Comparison of ENCODE assay signal across 1 cellular context in the genomic region with DNA sequence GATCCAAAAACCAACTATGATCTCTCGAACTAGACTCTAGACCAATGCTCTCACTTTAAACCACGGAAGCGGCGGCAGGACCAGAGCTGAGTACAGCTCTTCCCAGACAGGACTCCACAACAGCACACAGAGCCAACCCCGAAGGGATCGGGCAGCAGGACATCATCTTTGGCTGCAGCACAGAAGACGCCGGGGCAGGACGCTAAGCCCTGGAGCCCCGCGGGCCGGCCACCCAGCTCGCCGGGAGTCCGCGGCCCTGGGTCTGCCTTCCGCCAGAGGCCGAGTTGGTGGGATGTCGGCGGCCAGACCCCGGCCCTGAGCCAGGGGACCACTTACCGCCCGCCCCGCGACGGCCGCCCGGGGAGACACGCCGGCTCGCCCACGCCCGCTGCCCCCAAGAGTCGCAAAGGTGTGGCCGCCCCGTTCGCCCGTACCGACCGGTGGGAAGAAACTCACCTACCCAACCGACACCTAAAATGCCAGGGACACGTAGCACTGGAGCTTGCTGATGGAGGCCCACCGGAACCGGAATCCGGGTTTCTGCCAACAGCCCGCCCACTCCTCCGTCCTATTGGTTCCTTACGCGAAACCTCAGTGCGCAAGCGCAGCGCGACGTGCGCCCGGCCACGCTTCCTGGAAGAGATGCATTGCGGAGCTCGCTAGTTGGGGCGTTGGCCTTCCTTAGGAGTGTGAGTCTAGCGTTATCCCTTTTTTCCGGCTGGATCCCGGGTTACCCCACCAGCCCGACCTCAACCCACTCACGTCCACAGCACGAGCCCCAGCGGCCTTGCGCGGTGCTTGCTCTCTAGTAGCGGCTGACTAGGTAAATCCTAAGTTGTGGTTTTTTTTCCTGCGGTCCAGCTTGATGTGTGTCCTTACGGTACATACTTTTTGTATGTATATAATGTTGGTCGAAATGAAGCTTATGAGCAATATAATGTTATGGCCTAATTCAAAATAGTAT.
TF ChIP-seq lines count a peak whose summit lies in the region.

A gene (minus strand): TSS at position 510 of the 964 bp plus-strand sequence. CDS start 1,623 bp downstream, outside the sequence.

TF ChIP-seq in K562, 482 proteins besides CTCF, POLR2A, EP300 and RAD21 (continued from another document and continues in another):
- TF ChIP-seq, protein P1, sequence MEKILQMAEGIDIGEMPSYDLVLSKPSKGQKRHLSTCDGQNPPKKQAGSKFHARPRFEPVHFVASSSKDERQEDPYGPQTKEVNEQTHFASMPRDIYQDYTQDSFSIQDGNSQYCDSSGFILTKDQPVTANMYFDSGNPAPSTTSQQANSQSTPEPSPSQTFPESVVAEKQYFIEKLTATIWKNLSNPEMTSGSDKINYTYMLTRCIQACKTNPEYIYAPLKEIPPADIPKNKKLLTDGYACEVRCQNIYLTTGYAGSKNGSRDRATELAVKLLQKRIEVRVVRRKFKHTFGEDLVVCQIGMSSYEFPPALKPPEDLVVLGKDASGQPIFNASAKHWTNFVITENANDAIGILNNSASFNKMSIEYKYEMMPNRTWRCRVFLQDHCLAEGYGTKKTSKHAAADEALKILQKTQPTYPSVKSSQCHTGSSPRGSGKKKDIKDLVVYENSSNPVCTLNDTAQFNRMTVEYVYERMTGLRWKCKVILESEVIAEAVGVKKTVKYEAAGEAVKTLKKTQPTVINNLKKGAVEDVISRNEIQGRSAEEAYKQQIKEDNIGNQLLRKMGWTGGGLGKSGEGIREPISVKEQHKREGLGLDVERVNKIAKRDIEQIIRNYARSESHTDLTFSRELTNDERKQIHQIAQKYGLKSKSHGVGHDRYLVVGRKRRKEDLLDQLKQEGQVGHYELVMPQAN (IDR thresholded peaks at IDR 0.05; ENCODE audit: borderline replicate concordance): no peak
- no peak for TF ChIP-seq ZNF140 (CRISPR knock-in tag; IDR thresholded peaks at IDR 0.05)
- no peak; a peak in 1 of 4 replicates for TF ChIP-seq HDAC1 (IDR thresholded peaks at IDR 0.05)
- peak; percentile 76 for TF ChIP-seq TAF9B (IDR thresholded peaks at IDR 0.05; ENCODE audit: partially characterized antibody)
- peak; percentile 57; the same call in 1 of the 2 replicates for TF ChIP-seq ZNF24 (IDR thresholded peaks at IDR 0.05)
- TF ChIP-seq, protein P2, sequence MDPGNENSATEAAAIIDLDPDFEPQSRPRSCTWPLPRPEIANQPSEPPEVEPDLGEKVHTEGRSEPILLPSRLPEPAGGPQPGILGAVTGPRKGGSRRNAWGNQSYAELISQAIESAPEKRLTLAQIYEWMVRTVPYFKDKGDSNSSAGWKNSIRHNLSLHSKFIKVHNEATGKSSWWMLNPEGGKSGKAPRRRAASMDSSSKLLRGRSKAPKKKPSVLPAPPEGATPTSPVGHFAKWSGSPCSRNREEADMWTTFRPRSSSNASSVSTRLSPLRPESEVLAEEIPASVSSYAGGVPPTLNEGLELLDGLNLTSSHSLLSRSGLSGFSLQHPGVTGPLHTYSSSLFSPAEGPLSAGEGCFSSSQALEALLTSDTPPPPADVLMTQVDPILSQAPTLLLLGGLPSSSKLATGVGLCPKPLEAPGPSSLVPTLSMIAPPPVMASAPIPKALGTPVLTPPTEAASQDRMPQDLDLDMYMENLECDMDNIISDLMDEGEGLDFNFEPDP (CRISPR knock-in tag; IDR thresholded peaks at IDR 0.05): no peak
- TF ChIP-seq, protein P3, sequence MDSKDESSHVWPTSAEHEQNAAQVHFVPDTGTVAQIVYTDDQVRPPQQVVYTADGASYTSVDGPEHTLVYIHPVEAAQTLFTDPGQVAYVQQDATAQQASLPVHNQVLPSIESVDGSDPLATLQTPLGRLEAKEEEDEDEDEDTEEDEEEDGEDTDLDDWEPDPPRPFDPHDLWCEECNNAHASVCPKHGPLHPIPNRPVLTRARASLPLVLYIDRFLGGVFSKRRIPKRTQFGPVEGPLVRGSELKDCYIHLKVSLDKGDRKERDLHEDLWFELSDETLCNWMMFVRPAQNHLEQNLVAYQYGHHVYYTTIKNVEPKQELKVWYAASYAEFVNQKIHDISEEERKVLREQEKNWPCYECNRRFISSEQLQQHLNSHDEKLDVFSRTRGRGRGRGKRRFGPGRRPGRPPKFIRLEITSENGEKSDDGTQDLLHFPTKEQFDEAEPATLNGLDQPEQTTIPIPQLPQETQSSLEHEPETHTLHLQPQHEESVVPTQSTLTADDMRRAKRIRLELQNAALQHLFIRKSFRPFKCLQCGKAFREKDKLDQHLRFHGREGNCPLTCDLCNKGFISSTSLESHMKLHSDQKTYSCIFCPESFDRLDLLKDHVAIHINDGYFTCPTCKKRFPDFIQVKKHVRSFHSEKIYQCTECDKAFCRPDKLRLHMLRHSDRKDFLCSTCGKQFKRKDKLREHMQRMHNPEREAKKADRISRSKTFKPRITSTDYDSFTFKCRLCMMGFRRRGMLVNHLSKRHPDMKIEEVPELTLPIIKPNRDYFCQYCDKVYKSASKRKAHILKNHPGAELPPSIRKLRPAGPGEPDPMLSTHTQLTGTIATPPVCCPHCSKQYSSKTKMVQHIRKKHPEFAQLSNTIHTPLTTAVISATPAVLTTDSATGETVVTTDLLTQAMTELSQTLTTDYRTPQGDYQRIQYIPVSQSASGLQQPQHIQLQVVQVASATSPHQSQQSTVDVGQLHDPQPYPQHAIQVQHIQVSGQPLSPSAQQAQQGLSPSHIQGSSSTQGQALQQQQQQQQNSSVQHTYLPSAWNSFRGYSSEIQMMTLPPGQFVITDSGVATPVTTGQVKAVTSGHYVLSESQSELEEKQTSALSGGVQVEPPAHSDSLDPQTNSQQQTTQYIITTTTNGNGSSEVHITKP (IDR thresholded peaks at IDR 0.05; ENCODE audit: partially characterized antibody): no peak
- peak; percentile 91 for TF ChIP-seq GABPB1 (CRISPR knock-in tag; IDR thresholded peaks at IDR 0.05)
- no peak for TF ChIP-seq ZNF644 (tag; IDR thresholded peaks at IDR 0.05; ENCODE audit: low read depth)
- TF ChIP-seq, protein P4, sequence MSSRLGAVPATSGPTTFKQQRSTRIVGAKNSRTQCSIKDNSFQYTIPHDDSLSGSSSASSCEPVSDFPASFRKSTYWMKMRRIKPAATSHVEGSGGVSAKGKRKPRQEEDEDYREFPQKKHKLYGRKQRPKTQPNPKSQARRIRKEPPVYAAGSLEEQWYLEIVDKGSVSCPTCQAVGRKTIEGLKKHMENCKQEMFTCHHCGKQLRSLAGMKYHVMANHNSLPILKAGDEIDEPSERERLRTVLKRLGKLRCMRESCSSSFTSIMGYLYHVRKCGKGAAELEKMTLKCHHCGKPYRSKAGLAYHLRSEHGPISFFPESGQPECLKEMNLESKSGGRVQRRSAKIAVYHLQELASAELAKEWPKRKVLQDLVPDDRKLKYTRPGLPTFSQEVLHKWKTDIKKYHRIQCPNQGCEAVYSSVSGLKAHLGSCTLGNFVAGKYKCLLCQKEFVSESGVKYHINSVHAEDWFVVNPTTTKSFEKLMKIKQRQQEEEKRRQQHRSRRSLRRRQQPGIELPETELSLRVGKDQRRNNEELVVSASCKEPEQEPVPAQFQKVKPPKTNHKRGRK (tag; IDR thresholded peaks at IDR 0.05): no peak
- no peak for TF ChIP-seq BCOR (IDR thresholded peaks at IDR 0.05)
- TF ChIP-seq EHMT2 (IDR thresholded peaks at IDR 0.05): no peak
- TF ChIP-seq CBX3 (IDR thresholded peaks at IDR 0.05; ENCODE audit: borderline replicate concordance in 1 of 2, low read length in 2 of 2): no peak
- TF ChIP-seq HDAC2 (IDR thresholded peaks at IDR 0.05): no peak
- peak; percentile 67 for TF ChIP-seq HCFC1 (IDR thresholded peaks at IDR 0.05; ENCODE audit: low read depth, low read length)
- no peak for TF ChIP-seq DPF2 (IDR thresholded peaks at IDR 0.05)
- TF ChIP-seq BRF1 (IDR thresholded peaks at IDR 0.05; ENCODE audit: borderline replicate concordance, extremely low read depth, insufficient read length): no peak
- no peak for TF ChIP-seq HMGN3 (IDR thresholded peaks at IDR 0.05; ENCODE audit: borderline replicate concordance, extremely low read depth, insufficient read length, low read depth, low read length)
- no peak for TF ChIP-seq RBM17 (IDR thresholded peaks at IDR 0.05; ENCODE audit: borderline replicate concordance, low read depth, low read length)
- no peak for TF ChIP-seq SMAD1 (IDR thresholded peaks at IDR 0.05; ENCODE audit: low read depth, low read length, partially characterized antibody)
- peak; percentile 98 for TF ChIP-seq RBFOX2 (IDR thresholded peaks at IDR 0.05; ENCODE audit: low read depth, low read length)
- no peak for TF ChIP-seq ZBTB8A (IDR thresholded peaks at IDR 0.05; ENCODE audit: partially characterized antibody)
- TF ChIP-seq CREB1 (IDR thresholded peaks at IDR 0.05): peak; percentile 82
- peak; percentile 39; the same call in 1 of the 2 replicates for TF ChIP-seq CREB1 (CRISPR knock-in tag; IDR thresholded peaks at IDR 0.05)
- TF ChIP-seq ZNF586 (CRISPR knock-in tag; conservative IDR thresholded peaks at IDR 0.05): no peak
- no peak for TF ChIP-seq EWSR1 (IDR thresholded peaks at IDR 0.05; ENCODE audit: borderline replicate concordance, low read depth, partially characterized antibody)
- TF ChIP-seq TGIF2 (CRISPR knock-in tag; IDR thresholded peaks at IDR 0.05): peak; percentile 36; the same call in 1 of the 2 replicates
- TF ChIP-seq NFRKB (IDR thresholded peaks at IDR 0.05; ENCODE audit: low read depth): no peak
- TF ChIP-seq SAFB2 (IDR thresholded peaks at IDR 0.05; ENCODE audit: borderline replicate concordance, low read depth, low read length, severe bottlenecking): no peak
- peak; percentile 92 for TF ChIP-seq POLR2H (tag; IDR thresholded peaks at IDR 0.05; ENCODE audit: low read depth)
- TF ChIP-seq HDAC8 (tag; IDR thresholded peaks at IDR 0.05): no peak
- TF ChIP-seq, protein P5, sequence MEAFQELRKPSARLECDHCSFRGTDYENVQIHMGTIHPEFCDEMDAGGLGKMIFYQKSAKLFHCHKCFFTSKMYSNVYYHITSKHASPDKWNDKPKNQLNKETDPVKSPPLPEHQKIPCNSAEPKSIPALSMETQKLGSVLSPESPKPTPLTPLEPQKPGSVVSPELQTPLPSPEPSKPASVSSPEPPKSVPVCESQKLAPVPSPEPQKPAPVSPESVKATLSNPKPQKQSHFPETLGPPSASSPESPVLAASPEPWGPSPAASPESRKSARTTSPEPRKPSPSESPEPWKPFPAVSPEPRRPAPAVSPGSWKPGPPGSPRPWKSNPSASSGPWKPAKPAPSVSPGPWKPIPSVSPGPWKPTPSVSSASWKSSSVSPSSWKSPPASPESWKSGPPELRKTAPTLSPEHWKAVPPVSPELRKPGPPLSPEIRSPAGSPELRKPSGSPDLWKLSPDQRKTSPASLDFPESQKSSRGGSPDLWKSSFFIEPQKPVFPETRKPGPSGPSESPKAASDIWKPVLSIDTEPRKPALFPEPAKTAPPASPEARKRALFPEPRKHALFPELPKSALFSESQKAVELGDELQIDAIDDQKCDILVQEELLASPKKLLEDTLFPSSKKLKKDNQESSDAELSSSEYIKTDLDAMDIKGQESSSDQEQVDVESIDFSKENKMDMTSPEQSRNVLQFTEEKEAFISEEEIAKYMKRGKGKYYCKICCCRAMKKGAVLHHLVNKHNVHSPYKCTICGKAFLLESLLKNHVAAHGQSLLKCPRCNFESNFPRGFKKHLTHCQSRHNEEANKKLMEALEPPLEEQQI (IDR thresholded peaks at IDR 0.05): no peak
- TF ChIP-seq KLF1 (tag; IDR thresholded peaks at IDR 0.05): peak; percentile 87
- no peak for TF ChIP-seq MAFK (IDR thresholded peaks at IDR 0.05; ENCODE audit: low read length)
- TF ChIP-seq SAFB (IDR thresholded peaks at IDR 0.05; ENCODE audit: borderline replicate concordance, low read depth, low read length): no peak
- no peak for TF ChIP-seq TAF15 (IDR thresholded peaks at IDR 0.05; ENCODE audit: low read depth, low read length)
- TF ChIP-seq DDX20 (tag; IDR thresholded peaks at IDR 0.05; ENCODE audit: low read depth): no peak
- TF ChIP-seq ZSCAN32 (CRISPR knock-in tag; IDR thresholded peaks at IDR 0.05): no peak
- no peak for TF ChIP-seq ZC3H8 (IDR thresholded peaks at IDR 0.05)
- TF ChIP-seq SP1 (CRISPR knock-in tag; IDR thresholded peaks at IDR 0.05): no peak
- TF ChIP-seq, protein P6, sequence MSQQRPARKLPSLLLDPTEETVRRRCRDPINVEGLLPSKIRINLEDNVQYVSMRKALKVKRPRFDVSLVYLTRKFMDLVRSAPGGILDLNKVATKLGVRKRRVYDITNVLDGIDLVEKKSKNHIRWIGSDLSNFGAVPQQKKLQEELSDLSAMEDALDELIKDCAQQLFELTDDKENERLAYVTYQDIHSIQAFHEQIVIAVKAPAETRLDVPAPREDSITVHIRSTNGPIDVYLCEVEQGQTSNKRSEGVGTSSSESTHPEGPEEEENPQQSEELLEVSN (IDR thresholded peaks at IDR 0.05; ENCODE audit: borderline replicate concordance in 1 of 2, extremely low read depth in 1 of 2, insufficient read depth in 1 of 2, insufficient read length in 1 of 2, low read depth in 1 of 2, low read length in 1 of 2, poor library complexity in 1 of 2, severe bottlenecking in 1 of 2): peak; percentile 15 to 65
- TF ChIP-seq HLTF (IDR thresholded peaks at IDR 0.05): no peak
- peak; percentile 80 for TF ChIP-seq KDM5B (IDR thresholded peaks at IDR 0.05; ENCODE audit: insufficient replicate concordance, low read depth, low read length)
- no peak for TF ChIP-seq SRSF1 (IDR thresholded peaks at IDR 0.05; ENCODE audit: low read depth, low read length)
- no peak for TF ChIP-seq LCOR (CRISPR knock-in tag; IDR thresholded peaks at IDR 0.05)
- TF ChIP-seq EZH2 (IDR thresholded peaks at IDR 0.05; ENCODE audit: borderline replicate concordance, low read depth, low read length): no peak
- TF ChIP-seq PML (IDR thresholded peaks at IDR 0.05; ENCODE audit: low read length): peak; percentile 79
- TF ChIP-seq CREBBP (IDR thresholded peaks at IDR 0.05; ENCODE audit: low read depth, low read length): no peak
- peak; percentile 80 for TF ChIP-seq CXXC5 (CRISPR knock-in tag; IDR thresholded peaks at IDR 0.05)
- TF ChIP-seq E2F3 (CRISPR knock-in tag; IDR thresholded peaks at IDR 0.05): no peak
- no peak for TF ChIP-seq FOXK1 (CRISPR knock-in tag; IDR thresholded peaks at IDR 0.05; ENCODE audit: borderline replicate concordance)
- TF ChIP-seq, protein P7, sequence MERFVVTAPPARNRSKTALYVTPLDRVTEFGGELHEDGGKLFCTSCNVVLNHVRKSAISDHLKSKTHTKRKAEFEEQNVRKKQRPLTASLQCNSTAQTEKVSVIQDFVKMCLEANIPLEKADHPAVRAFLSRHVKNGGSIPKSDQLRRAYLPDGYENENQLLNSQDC (CRISPR knock-in tag; IDR thresholded peaks at IDR 0.05): no peak
- TF ChIP-seq, protein P8, sequence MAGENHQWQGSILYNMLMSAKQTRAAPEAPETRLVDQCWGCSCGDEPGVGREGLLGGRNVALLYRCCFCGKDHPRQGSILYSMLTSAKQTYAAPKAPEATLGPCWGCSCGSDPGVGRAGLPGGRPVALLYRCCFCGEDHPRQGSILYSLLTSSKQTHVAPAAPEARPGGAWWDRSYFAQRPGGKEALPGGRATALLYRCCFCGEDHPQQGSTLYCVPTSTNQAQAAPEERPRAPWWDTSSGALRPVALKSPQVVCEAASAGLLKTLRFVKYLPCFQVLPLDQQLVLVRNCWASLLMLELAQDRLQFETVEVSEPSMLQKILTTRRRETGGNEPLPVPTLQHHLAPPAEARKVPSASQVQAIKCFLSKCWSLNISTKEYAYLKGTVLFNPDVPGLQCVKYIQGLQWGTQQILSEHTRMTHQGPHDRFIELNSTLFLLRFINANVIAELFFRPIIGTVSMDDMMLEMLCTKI (IDR thresholded peaks at IDR 0.05; ENCODE audit: partially characterized antibody): no peak
- TF ChIP-seq ZNF224 (CRISPR knock-in tag; IDR thresholded peaks at IDR 0.05): no peak
- TF ChIP-seq PTRF (tag; IDR thresholded peaks at IDR 0.05): no peak
